ENCODE assay signal across 1 cellular context in genomic region chr2:234308814-234309195, GRCh38.
TF ChIP-seq lines count a peak whose summit lies in the region.

No MANE protein-coding gene starts in this region.

TF ChIP-seq in GM23338, 12 proteins besides CTCF, POLR2A, EP300 and RAD21 (continued from another document):
- TF ChIP-seq ZNF462 (CRISPR knock-in tag; IDR thresholded peaks at IDR 0.05) (no peak), CREB1 (CRISPR knock-in tag; IDR thresholded peaks at IDR 0.05; ENCODE audit: low read depth) (no peak), ZNF114 (CRISPR knock-in tag; IDR thresholded peaks at IDR 0.05) (no peak), EZH2 (IDR thresholded peaks at IDR 0.05; ENCODE audit: low read depth, unreplicated experiment) (no peak), REST (IDR thresholded peaks at IDR 0.05; ENCODE audit: unreplicated experiment) (no peak), POLR2AphosphoS5 (IDR thresholded peaks at IDR 0.05; ENCODE audit: low read depth) (no peak), EZH2phosphoT487 (IDR thresholded peaks at IDR 0.05; ENCODE audit: unreplicated experiment) (no peak)
